In genomic region chr6:44072959-44073611, GRCh38 we compare ENCODE assay signal across 8 cellular contexts. TPM values are rescaled to one million over a fixed set of nuclear protein-coding genes. Genes with fewer than 3 reads are reported as not detected.
DNase-seq lines count a peak whose midpoint lies in the region; ATAC-seq and TF ChIP-seq lines count a peak whose summit lies in the region.

No MANE protein-coding gene starts in this region.

- peak overlapping the region; percentile 89 for H2AFZ ChIP-seq in Loucy (ENCODE audit: low read length)

- TF ChIP-seq EP300 in upper lobe of left lung (IDR thresholded peaks at IDR 0.05): no peak

- peak in 2 of 4 donors; percentile 10 to 61 for TF ChIP-seq POLR2A in upper lobe of left lung (IDR thresholded peaks at IDR 0.05)

- peak overlapping the region; percentile 100 for H3K4me2 ChIP-seq in Loucy (ENCODE audit: low read depth, low read length, poor library complexity, severe bottlenecking)

- H3K27me3 ChIP-seq in Loucy (ENCODE audit: insufficient read depth, low read length, poor library complexity, severe bottlenecking) (no peaks in the 10 kb centered on the region), upper lobe of left lung (peaks cover 0 to 13% (median 0%) of the 10 kb centered on the region in 4 donors)

- H4K20me1 ChIP-seq in Loucy (ENCODE audit: insufficient read depth, low read length, poor library complexity, severe bottlenecking): no peaks in the 10 kb centered on the region

- no peaks in the 10 kb centered on the region for H3F3A ChIP-seq in Loucy (ENCODE audit: low read depth)

- peak overlapping the region; percentile 98 for H3K9ac ChIP-seq in Loucy (ENCODE audit: low read depth, low read length, poor library complexity, severe bottlenecking)

- H3K4me1 ChIP-seq in Loucy (ENCODE audit: insufficient read depth, low read length, poor library complexity, severe bottlenecking) (peaks cover 31% of the 10 kb centered on the region), upper lobe of left lung (peaks cover 23 to 33% (median 28%) of the 10 kb centered on the region in 4 donors)

- peak; percentile 37 for ATAC-seq in GM21786 (IDR thresholded peaks at IDR 0.05; ENCODE audit: unreplicated experiment)
- peak; percentile 11 to 80 for ATAC-seq in upper lobe of left lung (ENCODE audit: low FRiP score in 2 of 2)

- H3K9me3 ChIP-seq in Loucy (ENCODE audit: insufficient read depth, low read depth, low read length) (no peaks in the 10 kb centered on the region), upper lobe of left lung (no peaks in the 10 kb centered on the region)

- H3K4me3 ChIP-seq in Loucy (ENCODE audit: low read length, poor library complexity, severe bottlenecking) (peak overlapping the region; percentile 97), upper lobe of left lung (peak overlapping the region; percentile 28 to 62 (median 52))

- H3K36me3 ChIP-seq in Loucy (ENCODE audit: insufficient read depth, low read length): no peaks in the 10 kb centered on the region
- no peaks in the 10 kb centered on the region for H3K36me3 ChIP-seq in upper lobe of left lung

- peak; percentile 98 for DNase-seq in D341Med (ENCODE audit: low spot score)
- peak; percentile 49 to 54 for DNase-seq in activated T-helper 1 cell treated with anti-CD3 and anti-CD28 coated beads, Interleukin-2, amount 50 U/mL, for 16 hours (ENCODE audit: low read depth in 1 of 2, low spot score in 1 of 2)
- DNase-seq in globus pallidus (ENCODE audit: low spot score): peak; percentile 77
- DNase-seq in pons (ENCODE audit: low spot score): peak; percentile 73
- DNase-seq in upper lobe of left lung: peak; percentile 68 to 95
- DNase-seq in NCI-H2029 (lab: John Stamatoyannopoulos, UW): no peak

- peaks cover 10% of the 10 kb centered on the region; the same call in 1 of the 2 replicates for H3K79me2 ChIP-seq in Loucy (ENCODE audit: insufficient read depth, low read length)

- TF ChIP-seq CTCF in Loucy (conservative IDR thresholded peaks at IDR 0.05; ENCODE audit: low read length) (no peak), upper lobe of left lung (IDR thresholded peaks at IDR 0.05) (peak in 2 of 6 experiments; percentile 5)

- peak overlapping the region in 2 of 4 donors; percentile 50 to 73 for H3K27ac ChIP-seq in upper lobe of left lung

- no peaks in the 10 kb centered on the region for H3K9me2 ChIP-seq in Loucy (replicated peaks; ENCODE audit: low read depth, low read length)

- WGBS in upper lobe of left lung, 2 donors: 4 to 12% methylated on average over 12 to 30 of the region's 55 CpGs

RNA-seq across cellular contexts. Expression of gene MRPL14, which starts 54.2 kb away (rescaled TPM):
- total RNA-seq in upper lobe of left lung: 100 to 1,000 TPM in 3 of 6 donors, 10 to 100 TPM in 3; 89.1 to 164 (median 97.7) TPM

RNA-seq across cellular contexts. Expression of gene TMEM63B, which starts 54.3 kb away (rescaled TPM):
- 100 to 1,000 TPM in 4 of 6 donors, 10 to 100 TPM in 2; 89.8 to 198 (median 128) TPM for total RNA-seq in upper lobe of left lung
